Comparison of ENCODE assay signal across 21 cellular contexts in genomic region chr6:153424719-153425400, GRCh38.
A peak's percentile ranks its signal among the peaks of the same experiment; 100 is the strongest.
DNase-seq lines count a peak whose midpoint lies in the region; ATAC-seq, FAIRE-seq and TF ChIP-seq lines count a peak whose summit lies in the region.
"Had no signal": no experiment of that assay in that cellular context is flagged by ENCODE, and none has a peak within 500 bp of the region (broad histone marks: within the 10 kb centered on the region; RNA-seq: fewer than 3 reads in every experiment).

No MANE protein-coding gene starts in this region.

- intact Hi-C loops in endothelial cell of umbilical vein (cut with micrococcal nuclease) (no loop called here), Caco-2 (cut with micrococcal nuclease; ENCODE audit: unreplicated experiment) (no loop called here)

- no peak overlapping the region for H4K5ac ChIP-seq in mesendoderm (ENCODE audit: low read length)

- H4K20me1 ChIP-seq in SK-N-SH (ENCODE audit: insufficient read depth) (no peaks in the 10 kb centered on the region), endothelial cell of umbilical vein (replicated peaks; ENCODE audit: control insufficient read depth, extremely low read depth, insufficient read depth, low read length) (no peaks in the 10 kb centered on the region)

- no peaks in the 10 kb centered on the region for H3K79me1 ChIP-seq in mesendoderm (ENCODE audit: low read length)

- H3K9ac ChIP-seq in SK-N-SH (no peak overlapping the region; the same call in 1 of the 2 replicates), endothelial cell of umbilical vein (replicated peaks; ENCODE audit: extremely low read depth, insufficient read depth, low read length) (no peak overlapping the region), mesendoderm (ENCODE audit: low read length) (no peak overlapping the region)

- no peaks in the 10 kb centered on the region for H3K36me3 Mint-ChIP-seq in Caco-2 (ENCODE audit: insufficient read depth, unreplicated experiment)

- H3K79me2 ChIP-seq in SK-N-SH (ENCODE audit: insufficient read depth) (no peaks in the 10 kb centered on the region), endothelial cell of umbilical vein (ENCODE audit: control insufficient read depth, insufficient read depth, low read length) (no peaks in the 10 kb centered on the region), mesendoderm (ENCODE audit: control insufficient read depth, insufficient read depth, low read length) (no peaks in the 10 kb centered on the region)

- H3K9me3 ChIP-seq in SK-N-SH (no peaks in the 10 kb centered on the region), endothelial cell of umbilical vein (replicated peaks; ENCODE audit: control insufficient read depth, insufficient read depth, low read length) (peaks cover 2% of the 10 kb centered on the region), Caco-2 (no peaks in the 10 kb centered on the region)
- H3K9me3 ChIP-seq: Peyer's patch had no signal

- H3K4me1 ChIP-seq in SK-N-SH (ENCODE audit: control insufficient read depth in 1 of 2, insufficient read depth in 2 of 2, low read depth in 1 of 2, low read length in 1 of 2) (no peaks in the 10 kb centered on the region), endothelial cell of umbilical vein (ENCODE audit: control insufficient read depth, extremely low read depth, insufficient read depth, low read length) (no peaks in the 10 kb centered on the region), mesendoderm (ENCODE audit: control insufficient read depth, low read depth, low read length) (no peaks in the 10 kb centered on the region), Caco-2 (no peaks in the 10 kb centered on the region)
- H3K4me1 ChIP-seq: Peyer's patch had no signal

- peak; percentile 25 for DNase-seq in HT-29 (ENCODE audit: low spot score)
- no peak for DNase-seq in SK-N-SH
- DNase-seq in endothelial cell of umbilical vein (ENCODE audit: low read depth, low spot score): peak; percentile 6
- DNase-seq in mesendoderm: no peak
- no peak for DNase-seq in frontal cortex (ENCODE audit: low spot score in 2 of 2)
- DNase-seq in omental fat pad (ENCODE audit: low spot score): no peak
- no peak for DNase-seq in ecto neural progenitor cell (ENCODE audit: low spot score)
- no peak for DNase-seq in Caco-2
- DNase-seq: DMS 273 treated with DMSO at 0.1 percent for 48 hours, KG1, NCI-H1048, NCI-H1436 treated with DMSO at 0.1 percent for 48 hours, NCI-H2029 treated with DMSO at 0.1 percent for 48 hours, NCI-H2171 treated with DMSO at 0.1 percent for 48 hours, NCI-H446 treated with DMSO at 0.1 percent for 48 hours, NCI-H748 treated with DMSO at 0.1 percent for 48 hours, Peyer's patch, SHP77 had no signal

- peaks cover 13% of the 10 kb centered on the region for H3F3A ChIP-seq in SK-N-SH (replicated peaks; ENCODE audit: insufficient read depth)

- H3K4me3 ChIP-seq in SK-N-SH (ENCODE audit: low read depth in 2 of 2, low read length in 1 of 2) (no peak overlapping the region), endothelial cell of umbilical vein (replicated peaks in 1 of 3; ENCODE audit: insufficient read depth in 1 of 3, low read depth in 1 of 3, low read length in 3 of 3) (no peak overlapping the region), mesendoderm (ENCODE audit: low read length) (no peak overlapping the region), Caco-2 (ENCODE audit: low read depth, low read length) (no peak overlapping the region)
- H3K4me3 ChIP-seq: Peyer's patch had no signal

- FAIRE-seq in endothelial cell of umbilical vein (lab: Jason Lieb, UNC): no peak
- FAIRE-seq in frontal cortex (lab: Jason Lieb, UNC): no peak
- FAIRE-seq: GM12892, HepG2 had no signal

- H4K8ac ChIP-seq in mesendoderm (ENCODE audit: low read depth, low read length): no peak overlapping the region

- no peak overlapping the region for H3K4ac ChIP-seq in mesendoderm (ENCODE audit: low read depth, low read length)

- dilution Hi-C loops in endothelial cell of umbilical vein (cut with MboI; ENCODE audit: extremely low pct_ligation_motif_present, low sequenced_read_pairs): no loop called here

- CTCF ChIA-PET in SK-N-SH (lab: Yijun Ruan, JAX): no interaction called here
- CTCF ChIA-PET in endothelial cell of umbilical vein (lab: Charles Lee): no interaction called here
- CTCF ChIA-PET in Caco-2 (lab: Charles Lee): no interaction called here

- H3K9me1 ChIP-seq in endothelial cell of umbilical vein (replicated peaks; ENCODE audit: control insufficient read depth, extremely low read depth, insufficient read depth, low read length): no peaks in the 10 kb centered on the region

- no peak overlapping the region for H3K18ac ChIP-seq in mesendoderm (ENCODE audit: low read length)

- TF ChIP-seq POLR2A in endothelial cell of umbilical vein (IDR thresholded peaks at IDR 0.05; ENCODE audit: low read depth, low read length): no peak

- no peak for TF ChIP-seq EP300 in SK-N-SH (IDR thresholded peaks at IDR 0.05; ENCODE audit: borderline replicate concordance in 1 of 2, low read depth in 1 of 2, low read length in 1 of 2)

- no peak for TF ChIP-seq CTCF in SK-N-SH (IDR thresholded peaks at IDR 0.05)
- TF ChIP-seq CTCF in endothelial cell of umbilical vein (IDR thresholded peaks at IDR 0.05; ENCODE audit: extremely low read depth in 1 of 2, insufficient read depth in 1 of 2, low read depth in 1 of 2, low read length in 2 of 2): no peak
- no peak for TF ChIP-seq CTCF in omental fat pad (IDR thresholded peaks at IDR 0.05)
- no peak for TF ChIP-seq CTCF in Caco-2 (IDR thresholded peaks at IDR 0.05; ENCODE audit: insufficient read depth in 1 of 2, low read depth in 1 of 2, low read length in 1 of 2, severe bottlenecking in 1 of 2, unreplicated experiment in 1 of 2)

- H3K9me3 Mint-ChIP-seq in Caco-2 (ENCODE audit: unreplicated experiment): no peaks in the 10 kb centered on the region

- H3K27me3 ChIP-seq in SK-N-SH (ENCODE audit: insufficient read depth) (no peaks in the 10 kb centered on the region), endothelial cell of umbilical vein (ENCODE audit: control insufficient read depth in 2 of 2, insufficient read depth in 2 of 2, low read length in 2 of 2) (no peaks in the 10 kb centered on the region), mesendoderm (ENCODE audit: insufficient read depth, low read length, poor library complexity) (no peaks in the 10 kb centered on the region), Caco-2 (replicated peaks; ENCODE audit: control insufficient read depth, insufficient read depth, low read length) (no peaks in the 10 kb centered on the region)
- H3K27me3 ChIP-seq: Peyer's patch had no signal

- peak overlapping the region; percentile 37; the same call in 1 of the 2 replicates for H3K4me2 ChIP-seq in SK-N-SH
- no peak overlapping the region for H3K4me2 ChIP-seq in endothelial cell of umbilical vein (ENCODE audit: insufficient read depth, low read length)
- H3K4me2 ChIP-seq in mesendoderm (ENCODE audit: low read length): no peak overlapping the region

- no peak overlapping the region for H3K27ac Mint-ChIP-seq in Caco-2 (ENCODE audit: unreplicated experiment)

- POLR2A ChIA-PET in SK-N-SH (lab: Yijun Ruan, JAX) (no interaction called here), endothelial cell of umbilical vein (lab: Charles Lee) (no interaction called here), Caco-2 (lab: Charles Lee) (no interaction called here)

- BruUV-seq in endothelial cell of umbilical vein (replicated peaks; lab: Mats Ljungman, UMichigan) (no TSS peak), Caco-2 (replicated peaks; lab: Mats Ljungman, UMichigan) (no TSS peak)

- 47% methylated on average over 5 of the region's 5 CpGs for WGBS in SK-N-SH (ENCODE audit: low lambda C conversion rate)
- no CpG with 5 or more reads among the region's 5 CpGs for WGBS in mesendoderm (ENCODE audit: extremely low coverage, insufficient coverage, low lambda C conversion rate)

- H2AK5ac ChIP-seq in mesendoderm (ENCODE audit: low read length): no peak overlapping the region

- H3K36me3 ChIP-seq in SK-N-SH (replicated peaks in 1 of 2; ENCODE audit: control insufficient read depth in 1 of 2, insufficient read depth in 2 of 2, low read length in 1 of 2): no peaks in the 10 kb centered on the region
- no peaks in the 10 kb centered on the region for H3K36me3 ChIP-seq in endothelial cell of umbilical vein (ENCODE audit: control insufficient read depth in 2 of 2, extremely low read depth in 1 of 2, insufficient read depth in 2 of 2, low read length in 2 of 2)
- no peaks in the 10 kb centered on the region for H3K36me3 ChIP-seq in mesendoderm (ENCODE audit: control insufficient read depth, insufficient read depth, low read length)
- no peaks in the 10 kb centered on the region for H3K36me3 ChIP-seq in Caco-2 (ENCODE audit: control insufficient read depth, insufficient read depth, low read length)
- H3K36me3 ChIP-seq: Peyer's patch had no signal

- no peak overlapping the region for H3K4me3 Mint-ChIP-seq in Caco-2 (ENCODE audit: unreplicated experiment)

- H2BK15ac ChIP-seq in mesendoderm (replicated peaks; ENCODE audit: low read depth): peak overlapping the region; percentile 57

- H3K9me2 ChIP-seq in SK-N-SH: no peaks in the 10 kb centered on the region

- H3K27ac ChIP-seq in SK-N-SH (ENCODE audit: low read depth in 2 of 2, low read length in 1 of 2) (peak overlapping the region in 1 of 2 experiments; percentile 76; a peak in 2 of 4 replicates), endothelial cell of umbilical vein (ENCODE audit: insufficient read depth, low read depth, low read length) (no peak overlapping the region), mesendoderm (ENCODE audit: low read depth, low read length) (no peak overlapping the region)
- H3K27ac ChIP-seq: C4-2B, Peyer's patch had no signal

- H2BK120ac ChIP-seq in mesendoderm (ENCODE audit: low read depth, low read length): no peak overlapping the region

- no peaks in the 10 kb centered on the region for H3K4me1 Mint-ChIP-seq in Caco-2 (ENCODE audit: low read depth, unreplicated experiment)

- no peak overlapping the region for H2BK5ac ChIP-seq in mesendoderm (ENCODE audit: low read length)

- H3K23ac ChIP-seq in mesendoderm (ENCODE audit: low read length): no peak overlapping the region

- H2AFZ ChIP-seq in SK-N-SH (ENCODE audit: low read depth) (peak overlapping the region; percentile 65; the same call in 1 of the 2 replicates), endothelial cell of umbilical vein (ENCODE audit: low read depth, low read length) (no peak overlapping the region)

- no peak for ATAC-seq in omental fat pad (ENCODE audit: low FRiP score)
- ATAC-seq: HepG2 had no signal

- TF ChIP-seq RAD21 in SK-N-SH (IDR thresholded peaks at IDR 0.05; ENCODE audit: low read length): no peak

- H3K56ac ChIP-seq in mesendoderm (ENCODE audit: low read length): no peak overlapping the region

- H3K27me3 Mint-ChIP-seq in Caco-2 (ENCODE audit: insufficient read depth, unreplicated experiment): no peaks in the 10 kb centered on the region

TF ChIP-seq in endothelial cell of umbilical vein, 7 proteins besides CTCF, POLR2A, EP300 and RAD21:
- TF ChIP-seq FOS (IDR thresholded peaks at IDR 0.05; ENCODE audit: borderline replicate concordance, insufficient read depth, low read length) (peak; percentile 17), EZH2 (IDR thresholded peaks at IDR 0.05; ENCODE audit: borderline replicate concordance, low read depth, low read length, severe bottlenecking) (no peak), GATA2 (IDR thresholded peaks at IDR 0.05; ENCODE audit: insufficient read depth, insufficient read length, low read depth, low read length) (peak; percentile 7)

Comparison
In these comparisons a context has a peak if more than half of its experiments do, and no peak if none do; other contexts are left out.
1. DNase-seq: peak in HT-29 (single experiment) and endothelial cell of umbilical vein (single experiment); none in SK-N-SH (single experiment), mesendoderm (single experiment), frontal cortex (0 of 2), omental fat pad (single experiment), ecto neural progenitor cell (single experiment) and Caco-2 (0 of 2).